Comparison of ENCODE assay signal across 8 cellular contexts in the genomic region with DNA sequence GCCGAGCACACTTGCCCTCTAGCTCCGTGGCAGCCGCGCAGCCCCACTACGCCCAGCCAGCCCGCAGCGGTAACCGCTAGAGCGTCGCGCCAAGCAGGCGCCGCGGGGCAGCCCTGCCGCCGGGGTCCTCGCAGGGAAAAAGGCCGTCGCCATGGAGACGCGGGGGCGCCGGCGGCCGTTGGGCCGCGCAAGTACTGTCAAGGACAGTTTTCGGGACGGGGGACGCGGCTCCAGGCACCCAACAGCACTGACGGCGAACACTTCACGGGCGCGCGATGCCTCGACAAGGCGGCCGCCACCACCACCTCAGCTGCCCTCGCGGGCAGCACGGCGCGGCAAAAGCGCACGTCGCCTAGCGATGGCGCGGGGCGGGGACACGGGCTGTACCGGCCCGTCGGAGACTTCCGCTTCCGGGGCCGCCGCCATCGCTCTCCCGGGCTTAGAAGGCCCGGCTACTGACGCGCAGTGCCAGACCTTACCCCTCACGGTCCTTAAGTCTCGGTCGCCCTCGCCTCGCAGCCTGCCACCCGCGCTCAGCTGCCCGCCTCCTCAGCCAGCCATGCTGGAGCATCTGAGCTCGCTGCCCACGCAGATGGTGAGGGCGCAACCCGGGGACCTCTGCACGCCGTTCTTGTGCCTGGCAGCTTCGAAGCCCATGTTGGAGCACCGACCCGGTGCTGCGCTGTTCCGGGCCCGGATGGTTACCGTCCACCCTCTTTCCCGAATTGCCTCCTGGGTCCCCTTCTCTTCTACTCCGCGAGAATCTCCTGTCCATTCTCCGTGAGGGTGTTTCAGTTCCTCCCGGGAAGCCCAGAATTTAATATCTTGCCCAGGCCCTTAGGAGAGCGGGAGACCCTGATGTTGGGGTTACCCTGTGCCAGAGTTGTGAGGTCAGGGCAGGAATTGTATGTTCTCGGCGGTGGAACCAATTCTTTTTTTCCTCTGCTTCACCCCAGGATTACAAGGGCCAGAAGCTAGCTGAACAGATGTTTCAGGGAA. TPM values are rescaled to one million over a fixed set of nuclear protein-coding genes. Genes with fewer than 3 reads are reported as not detected.
DNase-seq lines count a peak whose midpoint lies in the region; FAIRE-seq lines count a peak whose summit lies in the region.

A gene with protein sequence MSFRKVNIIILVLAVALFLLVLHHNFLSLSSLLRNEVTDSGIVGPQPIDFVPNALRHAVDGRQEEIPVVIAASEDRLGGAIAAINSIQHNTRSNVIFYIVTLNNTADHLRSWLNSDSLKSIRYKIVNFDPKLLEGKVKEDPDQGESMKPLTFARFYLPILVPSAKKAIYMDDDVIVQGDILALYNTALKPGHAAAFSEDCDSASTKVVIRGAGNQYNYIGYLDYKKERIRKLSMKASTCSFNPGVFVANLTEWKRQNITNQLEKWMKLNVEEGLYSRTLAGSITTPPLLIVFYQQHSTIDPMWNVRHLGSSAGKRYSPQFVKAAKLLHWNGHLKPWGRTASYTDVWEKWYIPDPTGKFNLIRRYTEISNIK (minus strand): TSS at position 104 of the 999 bp plus-strand sequence. CDS start 5,331 bp downstream, outside the sequence.
A gene (plus strand): TSS at position 419 of the 999 bp plus-strand sequence. CDS start 141 bp downstream, at position 560.

- DNase-seq in ELF-1 (ENCODE audit: low read depth, low spot score) (peak; percentile 92), GOT3 (lab: John Stamatoyannopoulos, UW) (peak; percentile 86), LHCN-M2 (ENCODE audit: low read depth) (peak; percentile 84), SJCRH30 (peak; percentile 80 to 85), frontal cortex (ENCODE audit: low spot score in 2 of 2) (peak; percentile 92 to 95), nucleus accumbens (lab: John Stamatoyannopoulos, UW) (peak; percentile 33 to 98 (median 88)), superior temporal gyrus (ENCODE audit: extremely low spot score) (peak; percentile 90)
- peak; percentile 72 to 88 (median 80) for DNase-seq in activated naive CD4-positive, alpha-beta T cell (lab: John Stamatoyannopoulos, UW)

- peaks cover 4% of the 10 kb centered on the region; the same call in 1 of the 2 replicates for H3K4me1 ChIP-seq in SJCRH30

- H3K4me3 ChIP-seq in SJCRH30 = peak within 1 kb of the TSS; percentile 93

- no peaks in the 10 kb centered on the region for H3K9me3 ChIP-seq in SJCRH30 (replicated peaks)

- peaks cover 11% of the 10 kb centered on the region for H3K36me3 ChIP-seq in SJCRH30

- no peaks in the 10 kb centered on the region for H3K27me3 ChIP-seq in SJCRH30

- FAIRE-seq in frontal cortex (lab: Jason Lieb, UNC) = no peak

- H3K27ac ChIP-seq in SJCRH30 = peak within 1 kb of the TSS; percentile 57

RNA-seq across cellular contexts. Expression of the first gene that starts in this region (rescaled TPM):
- total RNA-seq in LHCN-M2 (2014; rRNA removed) = 77.3 and 85.2 TPM in 2 replicates
- polyA plus RNA-seq in LHCN-M2 (2012) = 49.4 TPM
- total RNA-seq in SJCRH30 (2014; rRNA removed; shearing (Covaris generic)) = 39.7 and 43.9 TPM in 2 replicates
- total RNA-seq in frontal cortex = 57.9 TPM

RNA-seq across cellular contexts. Expression of the second gene that starts in this region (rescaled TPM):
- total RNA-seq in LHCN-M2 (2014; rRNA removed) (187 and 265 TPM in 2 replicates), frontal cortex (39.9 TPM)
- 166 TPM for polyA plus RNA-seq in LHCN-M2 (2012)
- total RNA-seq in SJCRH30 (2014; rRNA removed; shearing (Covaris generic)) = 88.6 and 96.6 TPM in 2 replicates

Comparison
In these comparisons a context has a peak if more than half of its experiments do, and no peak if none do; other contexts are left out.
1. Peak in every context shown above with its lines: DNase-seq, H3K4me3 ChIP-seq and H3K27ac ChIP-seq.